In the genomic region with DNA sequence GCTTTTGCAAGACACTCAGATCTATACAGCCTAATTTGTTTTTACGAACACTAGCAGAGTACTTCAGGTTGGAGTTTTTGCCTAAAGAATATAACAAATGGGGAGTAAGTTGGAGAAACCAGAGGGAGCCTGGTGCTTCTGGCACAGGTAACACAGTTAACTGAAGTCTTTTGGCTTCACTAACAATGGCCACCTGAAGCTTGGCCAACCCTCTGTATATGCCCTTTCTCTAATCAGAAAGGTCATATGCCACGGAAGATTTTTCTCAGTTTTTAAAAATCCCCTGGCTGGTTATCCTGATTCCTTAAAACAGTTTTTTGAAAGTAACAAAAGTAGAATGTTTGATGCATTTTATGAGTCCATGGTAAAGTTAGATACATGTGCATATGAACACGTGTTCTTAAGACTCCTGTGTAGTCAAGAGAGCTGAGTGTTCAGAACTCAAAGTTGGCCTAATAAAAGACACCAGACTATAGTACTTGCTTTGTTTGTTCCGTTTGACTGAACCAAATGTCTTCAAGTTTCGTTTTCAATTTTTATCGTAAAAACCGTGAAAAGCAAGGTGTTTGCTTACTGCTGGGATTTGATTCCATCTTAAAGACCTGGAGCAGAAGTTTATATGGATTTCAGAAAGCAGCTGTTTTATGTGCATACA, we compare ENCODE assay signal across 10 cellular contexts.
A peak's percentile ranks its signal among the peaks of the same experiment; 100 is the strongest.
DNase-seq lines count a peak whose midpoint lies in the region; ATAC-seq and TF ChIP-seq lines count a peak whose summit lies in the region.
"Had no signal": no experiment of that assay in that cellular context is flagged by ENCODE, and none has a peak within 500 bp of the region (broad histone marks: within the 10 kb centered on the region; RNA-seq: fewer than 3 reads in every experiment).

No MANE protein-coding gene starts in this region.

- peak overlapping the region; percentile 65 for H3K27ac ChIP-seq in DND-41 (ENCODE audit: low read length)
- H3K27ac ChIP-seq in RWPE2 (ENCODE audit: poor library complexity, severe bottlenecking): no peak overlapping the region
- no peak overlapping the region for H3K27ac ChIP-seq in lower lobe of right lung

- H3K36me3 ChIP-seq in DND-41 (ENCODE audit: insufficient read depth, low read length) (no peaks in the 10 kb centered on the region), RWPE2 (ENCODE audit: low read depth) (no peaks in the 10 kb centered on the region), lower lobe of right lung (no peaks in the 10 kb centered on the region)

- H3K79me2 ChIP-seq in DND-41 (ENCODE audit: insufficient read depth, low read length): no peaks in the 10 kb centered on the region

- DNase-seq in DND-41: no peak
- no peak for DNase-seq in RWPE2 (ENCODE audit: low spot score)
- no peak for DNase-seq in lower lobe of right lung
- DNase-seq in NCI-H510A (lab: John Stamatoyannopoulos, UW): no peak
- no peak for DNase-seq in NCI-H345 (lab: John Stamatoyannopoulos, UW)
- DNase-seq in stimulated activated naive CD8-positive, alpha-beta T cell treated with anti-CD3 and anti-CD28 coated beads, Interleukin-15, Interleukin-2, amounts not matched to agents 100 U/mL and 50 U/mL, for 24 hours: no peak
- DNase-seq in NOMO-1 (lab: John Stamatoyannopoulos, UW; ENCODE audit: unreplicated experiment in 2 of 2): no peak
- DNase-seq: activated CD4-positive, CD25-positive, alpha-beta regulatory T cell; NCI-H2081 treated with DMSO at 0.1 percent for 48 hours had no signal

- H3K4me2 ChIP-seq in DND-41 (ENCODE audit: insufficient read depth, low read length): peak overlapping the region; percentile 65

- intact Hi-C loops in lower lobe of right lung (cut with DNase I): no loop called here

- H3K9ac ChIP-seq in DND-41 (ENCODE audit: low read depth, low read length): peak overlapping the region; percentile 48

- H3K27me3 ChIP-seq in DND-41 (ENCODE audit: insufficient read depth, low read length, poor library complexity) (no peaks in the 10 kb centered on the region), RWPE2 (ENCODE audit: insufficient read depth, poor library complexity, severe bottlenecking) (no peaks in the 10 kb centered on the region), lower lobe of right lung (ENCODE audit: low read depth) (no peaks in the 10 kb centered on the region)

- TF ChIP-seq CTCF in DND-41 (IDR thresholded peaks at IDR 0.05; ENCODE audit: borderline replicate concordance, extremely low read depth, low read length, poor library complexity, severe bottlenecking) (no peak), RWPE2 (IDR thresholded peaks at IDR 0.05; ENCODE audit: poor library complexity, severe bottlenecking) (no peak), lower lobe of right lung (IDR thresholded peaks at IDR 0.05) (no peak)

- peak overlapping the region; percentile 69 for H2AFZ ChIP-seq in DND-41 (ENCODE audit: low read depth, low read length)

- no peaks in the 10 kb centered on the region for H4K20me1 ChIP-seq in DND-41 (ENCODE audit: insufficient read depth, low read length)

- peak; percentile 69 for ATAC-seq in DND-41 (ENCODE audit: insufficient read depth, low read depth)
- ATAC-seq in GM21423 (IDR thresholded peaks at IDR 0.05; ENCODE audit: unreplicated experiment): peak; percentile 72
- 0 out of 3 replicates have a peak, but pooled peaks have one; percentile 17 for ATAC-seq in RWPE2 (ENCODE audit: low read depth)
- peak in 1 of 2 donors; percentile 64 for ATAC-seq in lower lobe of right lung
- no peak for ATAC-seq in stimulated activated naive CD8-positive, alpha-beta T cell treated with anti-CD3 and anti-CD28 coated beads, Interleukin-15, Interleukin-2, amounts not matched to agents 100 U/mL and 50 U/mL, for 24 hours

- H3K4me1 ChIP-seq in DND-41 (ENCODE audit: insufficient read depth, low read length): peaks cover 57% of the 10 kb centered on the region
- H3K4me1 ChIP-seq in RWPE2 (ENCODE audit: insufficient read depth, poor library complexity, severe bottlenecking): peaks cover 4% of the 10 kb centered on the region
- peaks cover 20% of the 10 kb centered on the region for H3K4me1 ChIP-seq in lower lobe of right lung

- peak overlapping the region in 1 of 2 experiments; percentile 45; a peak in 2 of 4 replicates for H3K4me3 ChIP-seq in DND-41 (ENCODE audit: low read depth in 1 of 2, low read length in 2 of 2)
- H3K4me3 ChIP-seq in RWPE2 (ENCODE audit: severe bottlenecking): no peak overlapping the region
- H3K4me3 ChIP-seq in lower lobe of right lung: peak overlapping the region; percentile 40

- H3K9me3 ChIP-seq in DND-41 (ENCODE audit: insufficient read depth, low read length, severe bottlenecking) (no peaks in the 10 kb centered on the region), RWPE2 (ENCODE audit: severe bottlenecking) (no peaks in the 10 kb centered on the region), lower lobe of right lung (no peaks in the 10 kb centered on the region)
